ENCODE assay signal across 8 cellular contexts in genomic region chr20:22312744-22313346, GRCh38.
DNase-seq lines count a peak whose midpoint lies in the region; ATAC-seq and TF ChIP-seq lines count a peak whose summit lies in the region.

No MANE protein-coding gene starts in this region.

- POLR2A ChIA-PET in WTC11 (lab: Charles Lee), result no interaction called here

- H3K27ac Mint-ChIP-seq in WTC11, result no peak overlapping the region
- H3K27ac Mint-ChIP-seq in activated T-cell treated with anti-CD3 and anti-CD28 coated beads, Interleukin-2, amount 50 U/mL, for 72 hours, result no peak overlapping the region

- ATAC-seq in WTC11 (no peak), GM19452 (IDR thresholded peaks at IDR 0.05; ENCODE audit: unreplicated experiment) (no peak)
- ATAC-seq in activated T-cell treated with anti-CD3 and anti-CD28 coated beads, Interleukin-2, amount 50 U/mL, for 72 hours (replicated peaks in 1 of 2), result no peak
- ATAC-seq in stimulated activated naive CD8-positive, alpha-beta T cell treated with anti-CD3 and anti-CD28 coated beads, Interleukin-15, Interleukin-2, amounts not matched to agents 100 U/mL and 50 U/mL, for 24 hours, result no peak

- peaks cover 18% of the 10 kb centered on the region for H3K4me1 Mint-ChIP-seq in WTC11
- H3K4me1 Mint-ChIP-seq in activated T-cell treated with anti-CD3 and anti-CD28 coated beads, Interleukin-2, amount 50 U/mL, for 72 hours (ENCODE audit: low read depth), result no peaks in the 10 kb centered on the region

- H3K9me3 Mint-ChIP-seq in WTC11, result no peaks in the 10 kb centered on the region
- H3K9me3 Mint-ChIP-seq in activated T-cell treated with anti-CD3 and anti-CD28 coated beads, Interleukin-2, amount 50 U/mL, for 72 hours, result peaks cover 0 to 2% of the 10 kb centered on the region in 2 donors

- peak; percentile 52; the same call in 1 of the 2 replicates for TF ChIP-seq CTCF in WTC11 (IDR thresholded peaks at IDR 0.05)

- H3K36me3 Mint-ChIP-seq in WTC11, result no peaks in the 10 kb centered on the region
- H3K36me3 Mint-ChIP-seq in activated T-cell treated with anti-CD3 and anti-CD28 coated beads, Interleukin-2, amount 50 U/mL, for 72 hours (ENCODE audit: insufficient read depth in 2 of 2), result no peaks in the 10 kb centered on the region

- CTCF ChIA-PET in WTC11 (lab: Charles Lee), result interaction anchor here (0.6 to 1.9 kb wide), 17 partner anchors 9 to 1784 kb away, joined by 3 to 10 read pairs (median 3); no protein-coding TSS in a partner anchor

- H3K4me3 Mint-ChIP-seq in WTC11, result no peak overlapping the region
- H3K4me3 Mint-ChIP-seq in activated T-cell treated with anti-CD3 and anti-CD28 coated beads, Interleukin-2, amount 50 U/mL, for 72 hours, result no peak overlapping the region

- peak; percentile 22 for DNase-seq in DMS153 (lab: John Stamatoyannopoulos, UW)
- DNase-seq in HT1080 (ENCODE audit: low read depth), result peak; percentile 36
- peak; percentile 40 for DNase-seq in WTC11 (ENCODE audit: low spot score)
- DNase-seq in kidney glomerular epithelial cell (lab: John Stamatoyannopoulos, UW), result peak; percentile 29
- DNase-seq in activated T-cell treated with anti-CD3 and anti-CD28 coated beads, Interleukin-2, amount 50 U/mL, for 72 hours, result no peak
- no peak for DNase-seq in NOMO-1 (lab: John Stamatoyannopoulos, UW; ENCODE audit: unreplicated experiment in 2 of 2)
- DNase-seq in stimulated activated naive CD8-positive, alpha-beta T cell treated with anti-CD3 and anti-CD28 coated beads, Interleukin-15, Interleukin-2, amounts not matched to agents 100 U/mL and 50 U/mL, for 24 hours, result no peak

- H3K27me3 Mint-ChIP-seq in WTC11 (ENCODE audit: low read depth), result peaks cover 4% of the 10 kb centered on the region; the same call in 1 of the 2 replicates
- H3K27me3 Mint-ChIP-seq in activated T-cell treated with anti-CD3 and anti-CD28 coated beads, Interleukin-2, amount 50 U/mL, for 72 hours (ENCODE audit: low read depth), result no peaks in the 10 kb centered on the region

TF ChIP-seq in WTC11, 78 proteins besides CTCF, POLR2A, EP300 and RAD21:
- no peak for TF ChIP-seq SMAD4 (CRISPR knock-in tag; IDR thresholded peaks at IDR 0.05)
- no peak for TF ChIP-seq FOXK1 (CRISPR knock-in tag; IDR thresholded peaks at IDR 0.05)
- TF ChIP-seq FOXP1 (CRISPR knock-in tag; IDR thresholded peaks at IDR 0.05; ENCODE audit: borderline replicate concordance), result no peak

Comparison
In these comparisons a context has a peak if more than half of its experiments do, and no peak if none do; other contexts are left out.
1. DNase-seq: peak in DMS153 (single experiment), HT1080 (single experiment), WTC11 (single experiment) and kidney glomerular epithelial cell (single experiment); none in activated T-cell treated with anti-CD3 and anti-CD28 coated beads, Interleukin-2, amount 50 U/mL, for 72 hours (0 of 2), NOMO-1 (0 of 2) and stimulated activated naive CD8-positive, alpha-beta T cell treated with anti-CD3 and anti-CD28 coated beads, Interleukin-15, Interleukin-2, amounts not matched to agents 100 U/mL and 50 U/mL, for 24 hours (single experiment).